Comparison of ENCODE assay signal across 9 cellular contexts in genomic region chr15:37109952-37110630, GRCh38. TPM values are rescaled to one million over a fixed set of nuclear protein-coding genes. Genes with fewer than 3 reads are reported as not detected.
DNase-seq lines count a peak whose midpoint lies in the region; TF ChIP-seq lines count a peak whose summit lies in the region.
"Had no signal": no experiment of that assay in that cellular context is flagged by ENCODE, and none has a peak within 500 bp of the region (broad histone marks: within the 10 kb centered on the region; RNA-seq: fewer than 3 reads in every experiment).

No MANE protein-coding gene starts in this region.

- H3K4me1 ChIP-seq in Peyer's patch, result no peaks in the 10 kb centered on the region

- peak overlapping the region in 1 of 4 donors; percentile 93 for H3K27ac ChIP-seq in Peyer's patch

- no peak for TF ChIP-seq POLR2A in Peyer's patch (IDR thresholded peaks at IDR 0.05)

- peak; percentile 42 for DNase-seq in COLO668 (lab: John Stamatoyannopoulos, UW; ENCODE audit: unreplicated experiment)
- peak in 1 of 3 donors; percentile 50 for DNase-seq in Peyer's patch
- peak; percentile 67 for DNase-seq in fibroblast of the aortic adventitia (ENCODE audit: low read depth)
- DNase-seq in nephron progenitor cell, result peak; percentile 71
- DNase-seq in SKM-1 (lab: John Stamatoyannopoulos, UW; ENCODE audit: unreplicated experiment), result no peak
- no peak for DNase-seq in T-helper 1 cell
- DNase-seq in activated CD4-positive, alpha-beta T cell treated with anti-CD3 and anti-CD28 coated beads for 48 hours, result no peak
- no peak for DNase-seq in NCI-H2107 treated with DMSO at 0.1 percent for 48 hours (lab: John Stamatoyannopoulos, UW; ENCODE audit: unreplicated experiment)
- DNase-seq: EL had no signal

- H3K36me3 Mint-ChIP-seq in nephron progenitor cell (ENCODE audit: low read depth), result no peaks in the 10 kb centered on the region

- peak overlapping the region; percentile 99 for H3K27ac Mint-ChIP-seq in nephron progenitor cell

- H3K27me3 Mint-ChIP-seq in nephron progenitor cell (ENCODE audit: low read depth, poor library complexity), result peaks cover 17% of the 10 kb centered on the region

- peak overlapping the region in 3 of 4 donors; percentile 15 to 49 (median 41) for H3K4me3 ChIP-seq in Peyer's patch
- peak overlapping the region; percentile 58 for H3K4me3 ChIP-seq in fibroblast of the aortic adventitia (ENCODE audit: low read depth, low read length)

- no peaks in the 10 kb centered on the region for H3K9me3 ChIP-seq in Peyer's patch

- H3K27me3 ChIP-seq in Peyer's patch, result peaks cover 0 to 24% of the 10 kb centered on the region in 2 donors

- no peaks in the 10 kb centered on the region for H3K36me3 ChIP-seq in Peyer's patch

- no peaks in the 10 kb centered on the region for H3K9me3 Mint-ChIP-seq in nephron progenitor cell

- peak overlapping the region; percentile 99 for H3K4me3 Mint-ChIP-seq in nephron progenitor cell

- peaks cover 82% of the 10 kb centered on the region for H3K4me1 Mint-ChIP-seq in nephron progenitor cell

- TF ChIP-seq CTCF in Peyer's patch (IDR thresholded peaks at IDR 0.05), result no peak
- no peak for TF ChIP-seq CTCF in fibroblast of the aortic adventitia (IDR thresholded peaks at IDR 0.05; ENCODE audit: insufficient read depth, low read length)
- TF ChIP-seq CTCF in nephron progenitor cell (IDR thresholded peaks at IDR 0.05), result no peak

RNA-seq across cellular contexts. Expression of gene MEIS2, which starts 9.7 kb away (rescaled TPM):
- total RNA-seq in Peyer's patch (10 to 100 TPM in 3 of 4 donors, 1 to 10 TPM in 1; 7.5 to 40.4 (median 21.2) TPM), fibroblast of the aortic adventitia (ENCODE audit: low replicate concordance) (43.7 and 84.0 TPM in 2 replicates)

Comparison
In these comparisons a context has a peak if more than half of its experiments do, and no peak if none do; other contexts are left out.
1. DNase-seq: peak in COLO668 (single experiment), fibroblast of the aortic adventitia (single experiment) and nephron progenitor cell (single experiment); none in SKM-1 (single experiment), T-helper 1 cell (0 of 5), activated CD4-positive, alpha-beta T cell treated with anti-CD3 and anti-CD28 coated beads for 48 hours (single experiment) and NCI-H2107 treated with DMSO at 0.1 percent for 48 hours (single experiment).